1 cellular context compared by ENCODE assay signal in genomic region chr5:132607133-132607532, GRCh38.
TF ChIP-seq lines count a peak whose summit lies in the region.

No MANE protein-coding gene starts in this region.

TF ChIP-seq in K562, 482 proteins besides CTCF, POLR2A, EP300 and RAD21 (continued from another document):
- peak; percentile 65; the same call in 1 of the 2 replicates for TF ChIP-seq HMBOX1 (IDR thresholded peaks at IDR 0.05)
- TF ChIP-seq CBX1 (IDR thresholded peaks at IDR 0.05; ENCODE audit: low read depth) = no peak
- TF ChIP-seq ARID1B (IDR thresholded peaks at IDR 0.05) = 0 out of 2 replicates have a peak, but pooled peaks have one; percentile 13
- TF ChIP-seq ESRRA (IDR thresholded peaks at IDR 0.05; ENCODE audit: borderline replicate concordance, low read depth) = peak; percentile 27; the same call in 1 of the 2 replicates
- no peak for TF ChIP-seq STAT5A (IDR thresholded peaks at IDR 0.05; ENCODE audit: borderline replicate concordance, low read length)
- no peak for TF ChIP-seq ATF4 (CRISPR knock-in tag; IDR thresholded peaks at IDR 0.05)
- peak in 1 of 2 experiments; percentile 47; a peak in 1 of 4 replicates for TF ChIP-seq RCOR1 (IDR thresholded peaks at IDR 0.05; ENCODE audit: borderline replicate concordance in 1 of 2, low read depth in 2 of 2, low read length in 2 of 2)
- TF ChIP-seq ZNF592 (IDR thresholded peaks at IDR 0.05) = no peak
- TF ChIP-seq FOSL1 (tag; conservative IDR thresholded peaks at IDR 0.05) = 0 out of 2 replicates have a peak, but pooled peaks have one; percentile 38
- TF ChIP-seq GABPA (tag; conservative IDR thresholded peaks at IDR 0.05; ENCODE audit: low read depth) = peak; percentile 33; the same call in 1 of the 2 replicates
- no peak for TF ChIP-seq SREBF1 (IDR thresholded peaks at IDR 0.05; ENCODE audit: borderline replicate concordance, low read depth, low read length)
- peak; percentile 27; the same call in 1 of the 2 replicates for TF ChIP-seq TEAD4 (IDR thresholded peaks at IDR 0.05; ENCODE audit: low read length)
- TF ChIP-seq TEAD4 (CRISPR knock-in tag; IDR thresholded peaks at IDR 0.05; ENCODE audit: borderline replicate concordance) = no peak
- no peak for TF ChIP-seq ZNF717 (CRISPR knock-in tag; IDR thresholded peaks at IDR 0.05)
